In the genomic region with DNA sequence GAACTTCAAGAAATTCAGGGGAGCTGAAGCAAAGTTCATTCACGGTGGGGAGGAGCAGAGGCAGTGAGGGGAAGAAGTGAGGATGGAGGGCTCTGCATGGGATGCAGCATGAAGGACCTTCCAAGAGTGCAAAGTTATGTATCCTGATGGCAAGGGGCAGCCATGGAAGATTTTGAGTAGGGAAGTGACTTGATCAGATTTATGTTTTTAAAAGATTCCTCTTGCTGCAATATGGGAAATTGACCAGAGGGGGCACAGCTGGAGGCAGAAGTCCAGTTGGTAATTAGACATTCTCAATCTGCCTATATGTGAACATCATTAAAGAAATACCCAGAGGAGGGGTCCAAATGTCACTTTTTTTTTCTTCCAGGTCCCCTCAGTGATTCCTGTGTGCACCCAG, we compare ENCODE assay signal across 1 cellular context.
TF ChIP-seq lines count a peak whose summit lies in the region.

No MANE protein-coding gene starts in this region.

TF ChIP-seq in K562, 482 proteins besides CTCF, POLR2A, EP300 and RAD21:
- TF ChIP-seq TRIM28 (IDR thresholded peaks at IDR 0.05), result no peak
- TF ChIP-seq KDM1A (IDR thresholded peaks at IDR 0.05), result peak; percentile 61
- 0 out of 2 replicates have a peak, but pooled peaks have one; percentile 22 for TF ChIP-seq HDAC2 (IDR thresholded peaks at IDR 0.05)
- TF ChIP-seq ZC3H11A (IDR thresholded peaks at IDR 0.05; ENCODE audit: low read depth, low read length), result no peak
